In genomic region chr2:157056200-157056676, GRCh38 we compare ENCODE assay signal across 12 cellular contexts.
DNase-seq lines count a peak whose midpoint lies in the region; ATAC-seq and TF ChIP-seq lines count a peak whose summit lies in the region.
"Had no signal": no experiment of that assay in that cellular context is flagged by ENCODE, and none has a peak within 500 bp of the region (broad histone marks: within the 10 kb centered on the region; RNA-seq: fewer than 3 reads in every experiment).

No MANE protein-coding gene starts in this region.

- in situ Hi-C loops in SK-MEL-5 (cut with HindIII; ENCODE audit: low pct_unique_long_range_greater_than_20kb, low sequenced_read_pairs), result no loop called here

- no peak overlapping the region for H3K4me3 ChIP-seq in fibroblast of the aortic adventitia (ENCODE audit: low read depth, low read length)
- H3K4me3 ChIP-seq: prostate gland, SK-N-MC had no signal

- H3K27ac ChIP-seq in substantia nigra (ENCODE audit: low read depth, low read length, poor library complexity, severe bottlenecking), result peak overlapping the region; percentile 57
- H3K27ac ChIP-seq: 22Rv1, prostate gland, SK-N-MC had no signal

- DNase-seq in DMS153 (lab: John Stamatoyannopoulos, UW) (peak; percentile 40), DMS153 treated with DMSO at 0.1 percent for 48 hours (lab: John Stamatoyannopoulos, UW; ENCODE audit: unreplicated experiment) (no peak), SK-MEL-5 (ENCODE audit: low read depth, low spot score) (peak; percentile 94), fibroblast of the aortic adventitia (ENCODE audit: low read depth) (peak; percentile 71), substantia nigra (lab: John Stamatoyannopoulos, UW) (no peak), COR-L47 (lab: John Stamatoyannopoulos, UW) (no peak)
- DNase-seq: immature natural killer cell had no signal

- TF ChIP-seq CTCF in fibroblast of the aortic adventitia (IDR thresholded peaks at IDR 0.05; ENCODE audit: insufficient read depth, low read length), result no peak

- ATAC-seq in GM21447 (IDR thresholded peaks at IDR 0.05; ENCODE audit: unreplicated experiment) (no peak), GM19397 (IDR thresholded peaks at IDR 0.05; ENCODE audit: unreplicated experiment) (no peak)

Comparison
In these comparisons a context has a peak if more than half of its experiments do, and no peak if none do; other contexts are left out.
1. DNase-seq: peak in DMS153 (single experiment), SK-MEL-5 (single experiment) and fibroblast of the aortic adventitia (single experiment); none in DMS153 treated with DMSO at 0.1 percent for 48 hours (single experiment), substantia nigra (0 of 49) and COR-L47 (single experiment).